In the genomic region with DNA sequence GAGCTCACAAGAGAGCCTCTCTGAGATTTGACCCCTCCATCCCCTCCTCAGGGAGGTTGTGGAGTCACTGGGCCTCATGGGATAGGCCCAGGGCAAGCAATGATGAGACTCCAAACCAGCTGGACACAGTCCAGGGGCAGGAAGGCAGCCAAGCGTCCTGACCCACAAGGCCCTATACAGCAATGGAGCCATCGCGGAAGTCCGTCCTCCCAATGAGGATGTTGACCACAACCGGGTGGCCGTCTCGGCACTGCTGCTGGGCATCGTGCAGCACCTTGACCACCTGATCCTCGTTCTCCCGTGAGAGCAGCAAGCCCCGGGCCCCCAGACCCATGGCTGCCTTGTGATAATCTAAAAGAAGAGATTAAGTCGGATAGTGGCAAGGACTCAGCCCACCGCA, we compare ENCODE assay signal across 1 cellular context.
TF ChIP-seq lines count a peak whose summit lies in the region.

No MANE protein-coding gene starts in this region.

TF ChIP-seq in IMR-90, 13 proteins besides CTCF, POLR2A, EP300 and RAD21:
- TF ChIP-seq, protein P1, sequence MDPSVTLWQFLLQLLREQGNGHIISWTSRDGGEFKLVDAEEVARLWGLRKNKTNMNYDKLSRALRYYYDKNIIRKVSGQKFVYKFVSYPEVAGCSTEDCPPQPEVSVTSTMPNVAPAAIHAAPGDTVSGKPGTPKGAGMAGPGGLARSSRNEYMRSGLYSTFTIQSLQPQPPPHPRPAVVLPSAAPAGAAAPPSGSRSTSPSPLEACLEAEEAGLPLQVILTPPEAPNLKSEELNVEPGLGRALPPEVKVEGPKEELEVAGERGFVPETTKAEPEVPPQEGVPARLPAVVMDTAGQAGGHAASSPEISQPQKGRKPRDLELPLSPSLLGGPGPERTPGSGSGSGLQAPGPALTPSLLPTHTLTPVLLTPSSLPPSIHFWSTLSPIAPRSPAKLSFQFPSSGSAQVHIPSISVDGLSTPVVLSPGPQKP (IDR thresholded peaks at IDR 0.05; ENCODE audit: borderline replicate concordance, low read depth, low read length) = no peak
- TF ChIP-seq RFX5 (IDR thresholded peaks at IDR 0.05; ENCODE audit: low read depth, low read length) (no peak), CEBPB (IDR thresholded peaks at IDR 0.05; ENCODE audit: low read depth, low read length) (no peak), FOS (IDR thresholded peaks at IDR 0.05; ENCODE audit: low read depth, low read length) (no peak), CHD1 (IDR thresholded peaks at IDR 0.05; ENCODE audit: low read depth, low read length) (no peak), MXI1 (IDR thresholded peaks at IDR 0.05; ENCODE audit: borderline replicate concordance, low read depth, low read length) (no peak), RCOR1 (IDR thresholded peaks at IDR 0.05; ENCODE audit: insufficient replicate concordance, low read length) (no peak), MAZ (IDR thresholded peaks at IDR 0.05; ENCODE audit: borderline replicate concordance, low read depth, low read length) (no peak), NFE2L2 (IDR thresholded peaks at IDR 0.05; ENCODE audit: low read depth, low read length) (no peak), SMC3 (IDR thresholded peaks at IDR 0.05; ENCODE audit: low read depth, low read length) (no peak), BHLHE40 (IDR thresholded peaks at IDR 0.05; ENCODE audit: low read depth, low read length) (no peak), MAFK (IDR thresholded peaks at IDR 0.05; ENCODE audit: low read depth, low read length) (no peak)
- TF ChIP-seq, protein P2, sequence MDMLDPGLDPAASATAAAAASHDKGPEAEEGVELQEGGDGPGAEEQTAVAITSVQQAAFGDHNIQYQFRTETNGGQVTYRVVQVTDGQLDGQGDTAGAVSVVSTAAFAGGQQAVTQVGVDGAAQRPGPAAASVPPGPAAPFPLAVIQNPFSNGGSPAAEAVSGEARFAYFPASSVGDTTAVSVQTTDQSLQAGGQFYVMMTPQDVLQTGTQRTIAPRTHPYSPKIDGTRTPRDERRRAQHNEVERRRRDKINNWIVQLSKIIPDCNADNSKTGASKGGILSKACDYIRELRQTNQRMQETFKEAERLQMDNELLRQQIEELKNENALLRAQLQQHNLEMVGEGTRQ (IDR thresholded peaks at IDR 0.05; ENCODE audit: low read depth, low read length) = no peak
